Comparison of ENCODE assay signal across 8 cellular contexts in the genomic region with DNA sequence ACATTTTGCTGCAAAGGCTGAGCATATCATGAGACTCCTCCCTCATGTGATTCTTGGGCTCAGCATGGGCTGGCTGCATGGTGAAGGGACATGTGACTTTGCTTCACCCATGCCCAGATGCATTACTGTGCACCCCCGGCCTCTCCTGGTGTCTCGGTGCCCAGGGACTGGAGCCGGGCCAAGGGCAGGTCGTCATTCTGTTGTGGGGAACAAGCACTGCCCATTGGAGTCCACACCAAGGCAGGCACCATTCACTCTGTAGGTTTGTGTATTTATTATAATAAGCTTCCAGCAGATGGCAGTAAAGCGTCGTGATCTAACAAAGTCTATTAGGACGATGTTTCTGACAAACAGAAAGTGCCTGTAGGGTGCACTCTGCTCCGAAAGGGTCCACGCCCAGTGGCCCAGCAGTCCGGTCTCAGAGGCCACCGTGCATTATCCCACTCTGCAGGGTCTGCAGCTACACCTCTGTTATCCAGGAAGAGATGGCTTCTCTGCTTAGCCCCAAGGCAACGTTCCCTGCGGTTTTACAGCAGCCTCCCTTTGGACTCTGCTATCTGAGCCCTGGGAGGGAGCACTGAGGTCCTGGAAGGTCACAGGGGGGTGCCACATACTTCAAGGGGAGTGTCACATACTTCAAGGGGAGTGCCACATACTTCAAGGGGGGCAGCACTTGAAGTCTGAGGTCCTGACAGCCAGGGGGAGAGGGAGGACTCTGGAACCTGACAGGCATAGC.
A peak's percentile ranks its signal among the peaks of the same experiment; 100 is the strongest.
DNase-seq lines count a peak whose midpoint lies in the region; ATAC-seq and TF ChIP-seq lines count a peak whose summit lies in the region.

No MANE protein-coding gene starts in this region.

- intact Hi-C loops in CD14-positive monocyte (cut with micrococcal nuclease): no loop called here
- intact Hi-C loops in dendritic cell treated with granulocyte-macrophage colony-stimulating factor and Interleukin-4, amounts not matched to agents 40 ng/mL and 50 ng/mL, for 4 days (cut with micrococcal nuclease): loop anchor here (2.0 to 5.0 kb wide), 2 partner anchors 392 to 476 kb away; no protein-coding TSS in a partner anchor

- H3K27ac Mint-ChIP-seq in CD14-positive monocyte: peak overlapping the region in 2 of 7 donors; percentile 8 to 11
- no peak overlapping the region for H3K27ac Mint-ChIP-seq in WTC11
- H3K27ac Mint-ChIP-seq in dendritic cell treated with granulocyte-macrophage colony-stimulating factor and Interleukin-4, amounts not matched to agents 40 ng/mL and 50 ng/mL, for 4 days: peak overlapping the region; percentile 49

- POLR2A ChIA-PET in WTC11 (lab: Charles Lee): no interaction called here

- peaks cover 4 to 5% (median 5%) of the 10 kb centered on the region in 3 donors for H3K27me3 Mint-ChIP-seq in CD14-positive monocyte (ENCODE audit: low read depth in 3 of 3)
- H3K27me3 Mint-ChIP-seq in WTC11 (ENCODE audit: low read depth): no peaks in the 10 kb centered on the region
- H3K27me3 Mint-ChIP-seq in dendritic cell treated with granulocyte-macrophage colony-stimulating factor and Interleukin-4, amounts not matched to agents 40 ng/mL and 50 ng/mL, for 4 days: no peaks in the 10 kb centered on the region

- no peak overlapping the region for H3K9ac ChIP-seq in liver (ENCODE audit: low read depth in 1 of 2, low read length in 2 of 2)

- peaks cover 0 to 4% (median 2%) of the 10 kb centered on the region in 4 donors for H3K4me1 ChIP-seq in liver (ENCODE audit: control insufficient read depth in 4 of 4, insufficient read depth in 4 of 4, low read length in 3 of 4)

- peaks cover 0 to 6% (median 0%) of the 10 kb centered on the region in 4 donors for H3K27me3 ChIP-seq in liver (ENCODE audit: control insufficient read depth in 4 of 4, insufficient read depth in 4 of 4, low read length in 3 of 4)

- DNase-seq in CD14-positive monocyte (ENCODE audit: low spot score) (no peak), GM19238 (ENCODE audit: insufficient read length, low spot score) (peak; percentile 62), NCI-H2227 treated with DMSO at 0.1 percent for 48 hours (lab: John Stamatoyannopoulos, UW) (peak; percentile 52), WTC11 (ENCODE audit: low spot score) (peak; percentile 58)
- DNase-seq in stimulated activated CD4-positive, alpha-beta T cell treated with anti-CD3 and anti-CD28 coated beads, TNF-alpha, amount 100 ng/mL, for 48 hours (ENCODE audit: low read depth in 3 of 3): peak in 2 of 3 donors; percentile 6 to 48

- CTCF ChIA-PET in WTC11 (lab: Charles Lee): interaction anchor here (1.0 to 2.5 kb wide), 8 partner anchors 14 to 326 kb away, joined by 3 to 11 read pairs (median 4); no protein-coding TSS in a partner anchor

- peaks cover 0 to 2% (median 0%) of the 10 kb centered on the region in 7 donors for H3K9me3 Mint-ChIP-seq in CD14-positive monocyte
- peaks cover 6% of the 10 kb centered on the region; the same call in 1 of the 2 replicates for H3K9me3 Mint-ChIP-seq in WTC11
- no peaks in the 10 kb centered on the region for H3K9me3 Mint-ChIP-seq in dendritic cell treated with granulocyte-macrophage colony-stimulating factor and Interleukin-4, amounts not matched to agents 40 ng/mL and 50 ng/mL, for 4 days

- TF ChIP-seq CTCF in CD14-positive monocyte (IDR thresholded peaks at IDR 0.05) (peak; percentile 76), WTC11 (IDR thresholded peaks at IDR 0.05) (peak; percentile 42; the same call in 1 of the 2 replicates), liver (IDR thresholded peaks at IDR 0.05; ENCODE audit: low read depth, low read length, missing input control) (peak; percentile 53)

- H3K36me3 ChIP-seq in liver (ENCODE audit: control insufficient read depth in 4 of 4, insufficient read depth in 3 of 4, low read depth in 1 of 4, low read length in 3 of 4): no peaks in the 10 kb centered on the region

- H3K36me3 Mint-ChIP-seq in CD14-positive monocyte (no peaks in the 10 kb centered on the region), WTC11 (no peaks in the 10 kb centered on the region)
- H3K36me3 Mint-ChIP-seq in dendritic cell treated with granulocyte-macrophage colony-stimulating factor and Interleukin-4, amounts not matched to agents 40 ng/mL and 50 ng/mL, for 4 days (ENCODE audit: low read depth): no peaks in the 10 kb centered on the region

- H3K4me1 Mint-ChIP-seq in CD14-positive monocyte (peaks cover 7% of the 10 kb centered on the region), WTC11 (peaks cover 31% of the 10 kb centered on the region)
- peaks cover 19% of the 10 kb centered on the region for H3K4me1 Mint-ChIP-seq in dendritic cell treated with granulocyte-macrophage colony-stimulating factor and Interleukin-4, amounts not matched to agents 40 ng/mL and 50 ng/mL, for 4 days (ENCODE audit: low read depth)

- no peaks in the 10 kb centered on the region for H3K9me3 ChIP-seq in liver (ENCODE audit: control insufficient read depth in 4 of 4, low read length in 3 of 4)

- peak overlapping the region in 2 of 3 donors; percentile 43 to 62 for H3K4me3 ChIP-seq in liver (ENCODE audit: low read depth in 1 of 3, low read length in 3 of 3)

- ATAC-seq in HG03196 (IDR thresholded peaks at IDR 0.05; ENCODE audit: unreplicated experiment): peak; percentile 98
- ATAC-seq in WTC11: peak; percentile 95

- peak; percentile 86 to 90 for TF ChIP-seq RAD21 in liver (IDR thresholded peaks at IDR 0.05)

- peak overlapping the region; percentile 67 to 80 for H3K4me3 Mint-ChIP-seq in CD14-positive monocyte
- no peak overlapping the region for H3K4me3 Mint-ChIP-seq in WTC11
- H3K4me3 Mint-ChIP-seq in dendritic cell treated with granulocyte-macrophage colony-stimulating factor and Interleukin-4, amounts not matched to agents 40 ng/mL and 50 ng/mL, for 4 days: peak overlapping the region; percentile 49

- WGBS in liver: 2% methylated on average over 13 of the region's 13 CpGs

- no peak overlapping the region for H3K27ac ChIP-seq in liver (ENCODE audit: low read depth in 1 of 2, low read length in 2 of 2)

TF ChIP-seq in WTC11, 78 proteins besides CTCF, POLR2A, EP300 and RAD21:
- TF ChIP-seq SOX15 (CRISPR knock-in tag; IDR thresholded peaks at IDR 0.05): no peak
- no peak for TF ChIP-seq TP53 (CRISPR knock-in tag; IDR thresholded peaks at IDR 0.05)
- no peak for TF ChIP-seq ZNF317 (CRISPR knock-in tag; IDR thresholded peaks at IDR 0.05; ENCODE audit: borderline replicate concordance, low read depth)
- TF ChIP-seq EMX1 (CRISPR knock-in tag; IDR thresholded peaks at IDR 0.05): no peak
- TF ChIP-seq SMAD3 (CRISPR knock-in tag; IDR thresholded peaks at IDR 0.05; ENCODE audit: borderline replicate concordance): no peak
- TF ChIP-seq NFE2L1 (CRISPR knock-in tag; IDR thresholded peaks at IDR 0.05): no peak
- no peak for TF ChIP-seq ETV6 (CRISPR knock-in tag; IDR thresholded peaks at IDR 0.05)
- TF ChIP-seq NFATC4 (CRISPR knock-in tag; IDR thresholded peaks at IDR 0.05): no peak
- no peak for TF ChIP-seq GABPB1 (CRISPR knock-in tag; IDR thresholded peaks at IDR 0.05)
- TF ChIP-seq, protein P1, sequence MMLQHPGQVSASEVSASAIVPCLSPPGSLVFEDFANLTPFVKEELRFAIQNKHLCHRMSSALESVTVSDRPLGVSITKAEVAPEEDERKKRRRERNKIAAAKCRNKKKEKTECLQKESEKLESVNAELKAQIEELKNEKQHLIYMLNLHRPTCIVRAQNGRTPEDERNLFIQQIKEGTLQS (CRISPR knock-in tag; conservative IDR thresholded peaks at IDR 0.05): no peak
- TF ChIP-seq, protein P2, sequence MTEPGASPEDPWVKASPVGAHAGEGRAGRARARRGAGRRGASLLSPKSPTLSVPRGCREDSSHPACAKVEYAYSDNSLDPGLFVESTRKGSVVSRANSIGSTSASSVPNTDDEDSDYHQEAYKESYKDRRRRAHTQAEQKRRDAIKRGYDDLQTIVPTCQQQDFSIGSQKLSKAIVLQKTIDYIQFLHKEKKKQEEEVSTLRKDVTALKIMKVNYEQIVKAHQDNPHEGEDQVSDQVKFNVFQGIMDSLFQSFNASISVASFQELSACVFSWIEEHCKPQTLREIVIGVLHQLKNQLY (CRISPR knock-in tag; IDR thresholded peaks at IDR 0.05): no peak
- no peak for TF ChIP-seq ZNF219 (CRISPR knock-in tag; IDR thresholded peaks at IDR 0.05; ENCODE audit: borderline replicate concordance)
TF ChIP-seq in WTC11: peak in this region for 0.

TF ChIP-seq in liver, 16 proteins besides CTCF, POLR2A, EP300 and RAD21 (continues in another document):
- TF ChIP-seq TAF1 (conservative IDR thresholded peaks at IDR 0.05): no peak
- TF ChIP-seq, protein P1 (IDR thresholded peaks at IDR 0.05): no peak
- no peak for TF ChIP-seq YY1 (IDR thresholded peaks at IDR 0.05)
- TF ChIP-seq FOXA1 (IDR thresholded peaks at IDR 0.05): peak; percentile 17
- no peak for TF ChIP-seq SP1 (IDR thresholded peaks at IDR 0.05)
- no peak for TF ChIP-seq GABPA (IDR thresholded peaks at IDR 0.05 in 1 of 2, conservative IDR thresholded peaks at IDR 0.05 in 1 of 2)
- TF ChIP-seq JUND (IDR thresholded peaks at IDR 0.05): no peak
- TF ChIP-seq HNF4A (conservative IDR thresholded peaks at IDR 0.05): peak in 1 of 2 donors; percentile 21
- TF ChIP-seq, protein P3, sequence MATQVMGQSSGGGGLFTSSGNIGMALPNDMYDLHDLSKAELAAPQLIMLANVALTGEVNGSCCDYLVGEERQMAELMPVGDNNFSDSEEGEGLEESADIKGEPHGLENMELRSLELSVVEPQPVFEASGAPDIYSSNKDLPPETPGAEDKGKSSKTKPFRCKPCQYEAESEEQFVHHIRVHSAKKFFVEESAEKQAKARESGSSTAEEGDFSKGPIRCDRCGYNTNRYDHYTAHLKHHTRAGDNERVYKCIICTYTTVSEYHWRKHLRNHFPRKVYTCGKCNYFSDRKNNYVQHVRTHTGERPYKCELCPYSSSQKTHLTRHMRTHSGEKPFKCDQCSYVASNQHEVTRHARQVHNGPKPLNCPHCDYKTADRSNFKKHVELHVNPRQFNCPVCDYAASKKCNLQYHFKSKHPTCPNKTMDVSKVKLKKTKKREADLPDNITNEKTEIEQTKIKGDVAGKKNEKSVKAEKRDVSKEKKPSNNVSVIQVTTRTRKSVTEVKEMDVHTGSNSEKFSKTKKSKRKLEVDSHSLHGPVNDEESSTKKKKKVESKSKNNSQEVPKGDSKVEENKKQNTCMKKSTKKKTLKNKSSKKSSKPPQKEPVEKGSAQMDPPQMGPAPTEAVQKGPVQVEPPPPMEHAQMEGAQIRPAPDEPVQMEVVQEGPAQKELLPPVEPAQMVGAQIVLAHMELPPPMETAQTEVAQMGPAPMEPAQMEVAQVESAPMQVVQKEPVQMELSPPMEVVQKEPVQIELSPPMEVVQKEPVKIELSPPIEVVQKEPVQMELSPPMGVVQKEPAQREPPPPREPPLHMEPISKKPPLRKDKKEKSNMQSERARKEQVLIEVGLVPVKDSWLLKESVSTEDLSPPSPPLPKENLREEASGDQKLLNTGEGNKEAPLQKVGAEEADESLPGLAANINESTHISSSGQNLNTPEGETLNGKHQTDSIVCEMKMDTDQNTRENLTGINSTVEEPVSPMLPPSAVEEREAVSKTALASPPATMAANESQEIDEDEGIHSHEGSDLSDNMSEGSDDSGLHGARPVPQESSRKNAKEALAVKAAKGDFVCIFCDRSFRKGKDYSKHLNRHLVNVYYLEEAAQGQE (IDR thresholded peaks at IDR 0.05): no peak
